In the genomic region with DNA sequence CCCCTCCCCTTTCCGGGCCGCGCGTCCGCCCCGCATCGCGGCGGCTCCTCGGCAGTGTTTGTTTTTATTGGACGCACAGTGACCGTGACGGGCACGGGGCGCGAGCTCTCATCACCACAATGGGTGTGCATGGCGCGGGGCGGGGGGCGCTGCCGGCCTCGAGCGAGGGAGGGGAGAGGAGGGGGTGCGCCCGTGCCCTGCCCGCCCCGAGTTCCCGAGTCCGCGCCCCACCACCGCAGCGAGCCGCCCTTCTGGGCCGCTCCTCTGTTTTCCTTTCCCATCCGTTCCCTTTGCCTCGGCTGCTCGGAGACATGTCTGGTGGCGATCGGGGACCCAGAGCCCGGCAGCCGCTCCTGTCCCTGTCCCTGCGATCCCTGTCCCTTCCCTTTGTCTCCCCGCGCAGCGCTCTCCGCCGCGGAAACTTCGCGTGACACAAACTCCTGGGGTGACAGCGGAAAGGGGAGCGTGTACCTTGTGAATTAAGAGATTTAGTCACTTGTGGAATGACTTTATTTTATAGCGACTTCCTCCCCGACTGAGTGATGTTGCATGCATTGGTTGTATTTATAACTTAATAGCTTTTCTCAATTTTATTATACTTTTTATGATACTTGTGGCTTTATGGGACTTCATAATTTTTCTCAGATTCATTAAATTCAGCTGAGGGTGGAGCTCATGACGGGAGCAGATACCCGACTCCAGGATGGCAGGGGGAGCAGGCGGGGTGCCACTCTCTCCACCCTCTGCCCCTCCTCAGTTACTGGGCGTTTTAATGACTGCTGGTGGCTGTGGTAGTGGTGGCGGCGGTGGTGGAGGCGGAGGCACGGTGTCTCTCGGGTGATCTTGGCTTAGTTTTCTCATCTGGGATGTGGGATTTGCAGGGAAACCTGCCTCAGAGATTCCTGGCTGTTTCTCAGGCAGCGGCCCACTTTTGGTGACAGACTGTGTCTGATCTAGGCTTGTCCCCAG, we compare ENCODE assay signal across 8 cellular contexts. TPM values are rescaled to one million over a fixed set of nuclear protein-coding genes. Genes with fewer than 3 reads are reported as not detected.
DNase-seq lines count a peak whose midpoint lies in the region; ATAC-seq and TF ChIP-seq lines count a peak whose summit lies in the region.

No MANE protein-coding gene starts in this region.

- H3K27ac ChIP-seq in sigmoid colon: no peak overlapping the region

- no peaks in the 10 kb centered on the region for H3K9me3 Mint-ChIP-seq in activated CD4-positive, alpha-beta memory T cell treated with anti-CD3 and anti-CD28 coated beads, Interleukin-2, amount 10 ng/mL, durations not matched to agents 7 days and 5 days
- no peaks in the 10 kb centered on the region for H3K9me3 Mint-ChIP-seq in glutamatergic neuron (ENCODE audit: unreplicated experiment)

- H3K36me3 Mint-ChIP-seq in activated CD4-positive, alpha-beta memory T cell treated with anti-CD3 and anti-CD28 coated beads, Interleukin-2, amount 10 ng/mL, durations not matched to agents 7 days and 5 days (ENCODE audit: low read depth): no peaks in the 10 kb centered on the region
- no peaks in the 10 kb centered on the region for H3K36me3 Mint-ChIP-seq in glutamatergic neuron (ENCODE audit: unreplicated experiment)

- TF ChIP-seq POLR2A in sigmoid colon (IDR thresholded peaks at IDR 0.05): no peak

- intact Hi-C loops in sigmoid colon (cut with DNase I): no loop called here

- DNase-seq in H7 (peak; percentile 88), glutamatergic neuron (peak; percentile 50), sigmoid colon (no peak), SK-N-DZ (ENCODE audit: low spot score) (no peak), NCI-H2029 treated with DMSO at 0.1 percent for 48 hours (lab: John Stamatoyannopoulos, UW) (no peak)
- peak; percentile 23 for DNase-seq in activated CD4-positive, alpha-beta memory T cell treated with anti-CD3 and anti-CD28 coated beads, Interleukin-2, amount 10 ng/mL, durations not matched to agents 7 days and 5 days

- H3K4me3 Mint-ChIP-seq in activated CD4-positive, alpha-beta memory T cell treated with anti-CD3 and anti-CD28 coated beads, Interleukin-2, amount 10 ng/mL, durations not matched to agents 7 days and 5 days: peak overlapping the region; percentile 64
- H3K4me3 Mint-ChIP-seq in glutamatergic neuron (ENCODE audit: unreplicated experiment): peak overlapping the region; percentile 81

- no peak overlapping the region for H3K27ac Mint-ChIP-seq in activated CD4-positive, alpha-beta memory T cell treated with anti-CD3 and anti-CD28 coated beads, Interleukin-2, amount 10 ng/mL, durations not matched to agents 7 days and 5 days
- no peak overlapping the region for H3K27ac Mint-ChIP-seq in glutamatergic neuron (ENCODE audit: unreplicated experiment)

- H3K4me1 ChIP-seq in sigmoid colon: peaks cover 0 to 16% (median 15%) of the 10 kb centered on the region in 4 donors

- CTCF ChIA-PET in activated CD4-positive, alpha-beta memory T cell treated with anti-CD3 and anti-CD28 coated beads, Interleukin-2, amount 10 ng/mL, durations not matched to agents 7 days and 5 days (lab: Charles Lee): interaction anchor here (2.2 kb wide), 1 partner anchor 14 kb away, joined by 7 read pairs; no protein-coding TSS in a partner anchor

- no peak for TF ChIP-seq EP300 in sigmoid colon (IDR thresholded peaks at IDR 0.05)

- 2 to 5% methylated on average over 64 of the region's 64 CpGs for WGBS in sigmoid colon, 2 donors

- no peak for ATAC-seq in GM21825 (IDR thresholded peaks at IDR 0.05; ENCODE audit: unreplicated experiment)
- ATAC-seq in HG02588 (IDR thresholded peaks at IDR 0.05; ENCODE audit: unreplicated experiment): no peak

- no peaks in the 10 kb centered on the region for H3K9me3 ChIP-seq in sigmoid colon

- no peak for TF ChIP-seq CTCF in glutamatergic neuron (IDR thresholded peaks at IDR 0.05; ENCODE audit: partially characterized antibody, unreplicated experiment)
- no peak for TF ChIP-seq CTCF in sigmoid colon (IDR thresholded peaks at IDR 0.05)

- H3K27me3 ChIP-seq in H7 (ENCODE audit: control insufficient read depth, insufficient read depth, low read length) (peaks cover 51% of the 10 kb centered on the region), sigmoid colon (peaks cover 29 to 97% (median 62%) of the 10 kb centered on the region in 3 donors)

- peaks cover 15% of the 10 kb centered on the region for H3K4me1 Mint-ChIP-seq in activated CD4-positive, alpha-beta memory T cell treated with anti-CD3 and anti-CD28 coated beads, Interleukin-2, amount 10 ng/mL, durations not matched to agents 7 days and 5 days
- no peaks in the 10 kb centered on the region for H3K4me1 Mint-ChIP-seq in glutamatergic neuron (ENCODE audit: low read depth, unreplicated experiment)

- H3K4me3 ChIP-seq in H7 (ENCODE audit: insufficient read depth, low read depth, low read length): peak overlapping the region; percentile 50
- peak overlapping the region in 3 of 4 donors; percentile 4 to 42 (median 42) for H3K4me3 ChIP-seq in sigmoid colon

- no peaks in the 10 kb centered on the region for H3K36me3 ChIP-seq in H7 (replicated peaks; ENCODE audit: control insufficient read depth, insufficient read depth, low read length)
- H3K36me3 ChIP-seq in sigmoid colon: no peaks in the 10 kb centered on the region

- peaks cover 76% of the 10 kb centered on the region for H3K27me3 Mint-ChIP-seq in activated CD4-positive, alpha-beta memory T cell treated with anti-CD3 and anti-CD28 coated beads, Interleukin-2, amount 10 ng/mL, durations not matched to agents 7 days and 5 days
- peaks cover 23% of the 10 kb centered on the region for H3K27me3 Mint-ChIP-seq in glutamatergic neuron (ENCODE audit: unreplicated experiment)

- POLR2A ChIA-PET in activated CD4-positive, alpha-beta memory T cell treated with anti-CD3 and anti-CD28 coated beads, Interleukin-2, amount 10 ng/mL, durations not matched to agents 7 days and 5 days (lab: Charles Lee): interaction anchor here (1.2 to 1.5 kb wide), 2 partner anchors 9 to 33 kb away, joined by 3 read pairs; no protein-coding TSS in a partner anchor

RNA-seq across cellular contexts. Expression of a gene that starts 40.8 kb away (rescaled TPM):
- total RNA-seq in H7 (2014; rRNA removed; shearing (Covaris generic)): 19.3 and 24.8 TPM in 2 replicates
- 1 to 10 TPM; 7.3 to 8.4 TPM for total RNA-seq in activated CD4-positive, alpha-beta memory T cell treated with anti-CD3 and anti-CD28 coated beads, Interleukin-2, amount 10 ng/mL, durations not matched to agents 7 days and 5 days
- 2.3 TPM for total RNA-seq in glutamatergic neuron (ENCODE audit: unreplicated experiment)
- total RNA-seq in sigmoid colon: 1 to 10 TPM; 2.8 to 5.3 (median 3.9) TPM
- 10 to 100 TPM in 1 of 3 donors, 1 to 10 TPM in 2; 5.4 to 15.0 (median 8.3) TPM for polyA plus RNA-seq in sigmoid colon
- polyA plus RNA-seq in SK-N-DZ (2014; cell fraction: cytosol; rRNA removed): 11.8 and 12.7 TPM in 2 replicates
- 13.3 and 17.6 TPM in 2 replicates for polyA plus RNA-seq in SK-N-DZ (2014; cell fraction: nucleus; rRNA removed)

RNA-seq across cellular contexts. Expression of a gene that starts 50.5 kb away (rescaled TPM):
- 38.6 and 46.9 TPM in 2 replicates for total RNA-seq in H7 (2014; rRNA removed; shearing (Covaris generic))
- total RNA-seq in activated CD4-positive, alpha-beta memory T cell treated with anti-CD3 and anti-CD28 coated beads, Interleukin-2, amount 10 ng/mL, durations not matched to agents 7 days and 5 days: 1 to 10 TPM; 3.7 to 3.8 TPM
- total RNA-seq in glutamatergic neuron (ENCODE audit: unreplicated experiment): 13.4 TPM
- total RNA-seq in sigmoid colon: 1 to 10 TPM; 4.3 to 8.9 (median 7.5) TPM
- 100 to 1,000 TPM in 2 of 3 donors, 10 to 100 TPM in 1; 97.6 to 239 (median 212) TPM for polyA plus RNA-seq in sigmoid colon
- 12.3 and 12.5 TPM in 2 replicates for polyA plus RNA-seq in SK-N-DZ (2014; cell fraction: cytosol; rRNA removed)
- 25.5 and 34.7 TPM in 2 replicates for polyA plus RNA-seq in SK-N-DZ (2014; cell fraction: nucleus; rRNA removed)

Comparison
In these comparisons a context has a peak if more than half of its experiments do, and no peak if none do; other contexts are left out.
1. DNase-seq: peak in H7 (single experiment), activated CD4-positive, alpha-beta memory T cell treated with anti-CD3 and anti-CD28 coated beads, Interleukin-2, amount 10 ng/mL, durations not matched to agents 7 days and 5 days (single experiment) and glutamatergic neuron (single experiment); none in sigmoid colon (single experiment), SK-N-DZ (single experiment) and NCI-H2029 treated with DMSO at 0.1 percent for 48 hours (single experiment).